In the genomic region with DNA sequence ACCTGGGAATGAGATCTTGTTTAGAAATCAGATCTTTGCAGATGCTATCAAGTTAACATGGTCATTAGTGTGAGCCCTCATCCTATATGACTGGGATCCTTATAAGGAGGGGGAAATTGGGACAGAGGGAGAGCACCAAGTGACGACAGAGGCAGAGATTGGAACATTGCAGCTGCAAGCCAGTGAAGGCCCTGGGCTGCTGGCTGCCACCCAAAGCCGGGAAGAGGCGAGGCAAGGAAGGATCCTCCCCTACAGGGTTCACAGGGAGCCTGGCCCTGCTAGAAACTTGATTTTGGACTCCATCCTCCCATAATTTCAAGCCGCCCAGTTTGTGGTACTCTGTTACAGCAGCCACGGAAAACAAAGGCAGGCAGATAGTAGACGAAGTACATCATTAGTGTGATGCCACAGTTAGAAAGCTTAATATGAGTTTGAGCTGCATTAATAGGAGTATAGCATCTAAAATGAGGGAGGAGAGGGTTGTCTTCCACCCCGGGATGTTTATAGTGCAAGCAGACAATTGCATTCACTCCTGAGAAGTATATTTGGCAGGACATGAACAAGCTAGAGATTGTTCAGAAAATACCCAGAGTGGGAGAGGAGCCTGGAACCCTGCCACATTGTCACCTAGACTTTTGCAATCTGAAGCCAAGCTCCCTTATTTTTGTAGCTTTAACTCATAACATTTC, we compare ENCODE assay signal across 17 cellular contexts. TPM values are rescaled to one million over a fixed set of nuclear protein-coding genes. Genes with fewer than 3 reads are reported as not detected.
DNase-seq lines count a peak whose midpoint lies in the region; ATAC-seq and TF ChIP-seq lines count a peak whose summit lies in the region.
"Had no signal": no experiment of that assay in that cellular context is flagged by ENCODE, and none has a peak within 500 bp of the region (broad histone marks: within the 10 kb centered on the region; RNA-seq: fewer than 3 reads in every experiment).

No MANE protein-coding gene starts in this region.

- no peak overlapping the region for H3K9ac ChIP-seq in rectal smooth muscle tissue (ENCODE audit: low read length)

- in situ Hi-C loops in G401 (cut with HindIII; ENCODE audit: low sequenced_read_pairs), result no loop called here

- H3K4me1 ChIP-seq in left ventricle myocardium inferior, result peaks cover 4% of the 10 kb centered on the region
- H3K4me1 ChIP-seq in rectal smooth muscle tissue (ENCODE audit: control insufficient read depth, insufficient read depth, low read length), result peaks cover 12% of the 10 kb centered on the region
- H3K4me1 ChIP-seq: pancreas had no signal

- H3K9me3 ChIP-seq in left ventricle myocardium inferior (replicated peaks), result no peaks in the 10 kb centered on the region
- H3K9me3 ChIP-seq: pancreas had no signal

- H3K4me3 ChIP-seq in cardiac fibroblast (replicated peaks in 1 of 2; ENCODE audit: low read depth in 2 of 2, low read length in 2 of 2) (no peak overlapping the region), left ventricle myocardium inferior (no peak overlapping the region), rectal smooth muscle tissue (ENCODE audit: low read length) (no peak overlapping the region)
- H3K4me3 ChIP-seq: lung, pancreas had no signal

- H3K27me3 ChIP-seq in left ventricle myocardium inferior (ENCODE audit: low read depth), result peaks cover 22% of the 10 kb centered on the region
- no peaks in the 10 kb centered on the region for H3K27me3 ChIP-seq in rectal smooth muscle tissue (ENCODE audit: control insufficient read depth, insufficient read depth, low read length)
- H3K27me3 ChIP-seq: pancreas had no signal

- ATAC-seq in HG02678 (IDR thresholded peaks at IDR 0.05; ENCODE audit: unreplicated experiment) (no peak), GM19455 (IDR thresholded peaks at IDR 0.05; ENCODE audit: unreplicated experiment) (no peak)
- ATAC-seq: Panc1 had no signal

- intact Hi-C loops in left ventricle myocardium inferior (cut with micrococcal nuclease), result no loop called here

- H3K27ac ChIP-seq in left ventricle myocardium inferior (replicated peaks) (no peak overlapping the region), rectal smooth muscle tissue (ENCODE audit: low read depth, low read length) (peak overlapping the region; percentile 50)
- H3K27ac ChIP-seq: pancreas had no signal

- DNase-seq in G401 (ENCODE audit: low spot score), result peak; percentile 69
- DNase-seq in cardiac fibroblast (ENCODE audit: low read depth in 2 of 2), result peak; percentile 60 to 82
- peak; percentile 66 for DNase-seq in left ventricle myocardium inferior
- no peak for DNase-seq in NCI-H2227 (lab: John Stamatoyannopoulos, UW; ENCODE audit: unreplicated experiment)
- no peak for DNase-seq in NCI-H1694 (lab: John Stamatoyannopoulos, UW)
- DNase-seq: activated CD4-positive, alpha-beta T cell treated with anti-CD3 and anti-CD28 coated beads, Interleukin-2, amount 10 ng/mL, durations not matched to agents 7 days and 5 days; DND-41; hippocampal formation; NCI-H510A treated with DMSO at 0.1 percent for 48 hours; pancreas; T-helper 2 cell had no signal

- H3K36me3 ChIP-seq in left ventricle myocardium inferior (no peaks in the 10 kb centered on the region), rectal smooth muscle tissue (ENCODE audit: control insufficient read depth, insufficient read depth, low read length) (no peaks in the 10 kb centered on the region)
- H3K36me3 ChIP-seq: pancreas had no signal

- TF ChIP-seq CTCF in cardiac fibroblast (IDR thresholded peaks at IDR 0.05; ENCODE audit: low read depth, low read length) (no peak), left ventricle myocardium inferior (IDR thresholded peaks at IDR 0.05; ENCODE audit: borderline replicate concordance) (no peak)

RNA-seq across cellular contexts. Expression of a gene that starts 56.8 kb away (rescaled TPM):
- total RNA-seq in G401 (2014; rRNA removed; shearing (Covaris generic)), result 0.37 and 2.5 TPM in 2 replicates
- total RNA-seq in left ventricle myocardium inferior, result 3.4 TPM
- total RNA-seq: B cell had no signal

Comparison
In these comparisons a context has a peak if more than half of its experiments do, and no peak if none do; other contexts are left out.
1. DNase-seq: peak in G401 (single experiment), cardiac fibroblast (2 of 2) and left ventricle myocardium inferior (single experiment); none in NCI-H2227 (single experiment) and NCI-H1694 (single experiment).